Comparison of ENCODE assay signal across 12 cellular contexts in genomic region chr15:90212221-90213079, GRCh38. TPM values are rescaled to one million over a fixed set of nuclear protein-coding genes. Genes with fewer than 3 reads are reported as not detected.
A peak's percentile ranks its signal among the peaks of the same experiment; 100 is the strongest.
DNase-seq lines count a peak whose midpoint lies in the region; ATAC-seq, FAIRE-seq and TF ChIP-seq lines count a peak whose summit lies in the region.
"Had no signal": no experiment of that assay in that cellular context is flagged by ENCODE, and none has a peak within 500 bp of the region (broad histone marks: within the 10 kb centered on the region; RNA-seq: fewer than 3 reads in every experiment).

No MANE protein-coding gene starts in this region.

- no peak for TF ChIP-seq EP300 in gastroesophageal sphincter (IDR thresholded peaks at IDR 0.05)

- TF ChIP-seq CTCF in RWPE2 (IDR thresholded peaks at IDR 0.05; ENCODE audit: poor library complexity, severe bottlenecking): no peak
- TF ChIP-seq CTCF in gastroesophageal sphincter (IDR thresholded peaks at IDR 0.05): no peak
- TF ChIP-seq CTCF in uterus (IDR thresholded peaks at IDR 0.05): no peak

- peaks cover 91% of the 10 kb centered on the region for H3K36me3 ChIP-seq in RWPE2 (ENCODE audit: low read depth)
- peaks cover 0 to 54% of the 10 kb centered on the region in 2 donors for H3K36me3 ChIP-seq in gastroesophageal sphincter
- no peaks in the 10 kb centered on the region for H3K36me3 ChIP-seq in small intestine (ENCODE audit: control insufficient read depth in 2 of 2, insufficient read depth in 2 of 2, low read length in 2 of 2)
- no peaks in the 10 kb centered on the region for H3K36me3 ChIP-seq in uterus

- H3K27ac ChIP-seq in RWPE2 (ENCODE audit: poor library complexity, severe bottlenecking) (peak overlapping the region; percentile 98), gastroesophageal sphincter (peak overlapping the region in 3 of 4 donors; percentile 12 to 67 (median 46)), small intestine (ENCODE audit: low read depth in 1 of 2, low read length in 1 of 2) (peak overlapping the region; percentile 96 to 100), uterus (no peak overlapping the region)

- H3K27me3 ChIP-seq in RWPE2 (ENCODE audit: insufficient read depth, poor library complexity, severe bottlenecking) (no peaks in the 10 kb centered on the region), gastroesophageal sphincter (no peaks in the 10 kb centered on the region), small intestine (ENCODE audit: control insufficient read depth in 2 of 2, insufficient read depth in 2 of 2, low read length in 2 of 2) (no peaks in the 10 kb centered on the region), uterus (no peaks in the 10 kb centered on the region)

- peak; percentile 34 for DNase-seq in DMS79 treated with DMSO at 0.1 percent for 48 hours (lab: John Stamatoyannopoulos, UW)
- no peak for DNase-seq in RWPE2 (ENCODE audit: low spot score)
- DNase-seq in small intestine: peak; percentile 54
- DNase-seq in NCI-H1694 treated with DMSO at 0.1 percent for 48 hours (lab: John Stamatoyannopoulos, UW): no peak
- DNase-seq in uterus: no peak
- DNase-seq: CD4-positive, CD25-positive, alpha-beta regulatory T cell; NCI-H1694; T-helper 2 cell had no signal

- FAIRE-seq in small intestine (lab: Jason Lieb, UNC): no peak

- no peak for TF ChIP-seq POLR2A in gastroesophageal sphincter (IDR thresholded peaks at IDR 0.05)
- no peak for TF ChIP-seq POLR2A in uterus (IDR thresholded peaks at IDR 0.05)

- H3K4me3 ChIP-seq in RWPE2 (ENCODE audit: severe bottlenecking): no peak overlapping the region
- H3K4me3 ChIP-seq in gastroesophageal sphincter: no peak overlapping the region
- no peak overlapping the region for H3K4me3 ChIP-seq in small intestine (ENCODE audit: low read depth in 1 of 2, low read length in 2 of 2)
- H3K4me3 ChIP-seq in uterus: no peak overlapping the region

- intact Hi-C loops in uterus (cut with DNase I; ENCODE audit: low total_unique reads): no loop called here

- H3K4me1 ChIP-seq in RWPE2 (ENCODE audit: insufficient read depth, poor library complexity, severe bottlenecking) (peaks cover 54% of the 10 kb centered on the region), gastroesophageal sphincter (peaks cover 0 to 44% (median 15%) of the 10 kb centered on the region in 3 donors), small intestine (ENCODE audit: control insufficient read depth in 2 of 2, insufficient read depth in 1 of 2, low read depth in 1 of 2, low read length in 1 of 2) (peaks cover 8 to 9% of the 10 kb centered on the region in 2 donors), uterus (no peaks in the 10 kb centered on the region)

- WGBS in gastroesophageal sphincter (ENCODE audit: low coverage in 1 of 2), 2 donors: 58 to 89% methylated on average over 5 to 15 of the region's 35 CpGs
- WGBS in small intestine, 3 donors: 41 to 68% (median 52%) methylated on average over 31 to 35 of the region's 35 CpGs

- H3K9me3 ChIP-seq in RWPE2 (ENCODE audit: severe bottlenecking) (no peaks in the 10 kb centered on the region), gastroesophageal sphincter (no peaks in the 10 kb centered on the region), small intestine (ENCODE audit: control insufficient read depth, low read depth) (no peaks in the 10 kb centered on the region), uterus (no peaks in the 10 kb centered on the region)

- ATAC-seq in RWPE2 (ENCODE audit: low read depth): peak; percentile 13
- no peak for ATAC-seq in gastroesophageal sphincter
- ATAC-seq in GM21723 (IDR thresholded peaks at IDR 0.05; ENCODE audit: unreplicated experiment): no peak
- no peak for ATAC-seq in GM19395 (IDR thresholded peaks at IDR 0.05; ENCODE audit: unreplicated experiment)

RNA-seq across cellular contexts. Expression of gene SEMA4B, which starts 11.3 kb away (rescaled TPM):
- total RNA-seq in gastroesophageal sphincter (10 to 100 TPM; 18.7 to 44.9 (median 41.9) TPM), uterus (10 to 100 TPM in 3 of 4 donors, 1 to 10 TPM in 1; 6.7 to 50.1 (median 22.8) TPM)
- polyA plus RNA-seq in small intestine: 10 to 100 TPM; 26.2 to 37.9 (median 31.8) TPM

RNA-seq across cellular contexts. Expression of gene CIB1, which starts 21.3 kb away (rescaled TPM):
- total RNA-seq in gastroesophageal sphincter (10 to 100 TPM; 22.8 to 35.6 (median 25.5) TPM), uterus (10 to 100 TPM in 3 of 4 donors, 1 to 10 TPM in 1; 9.5 to 80.7 (median 49.2) TPM)
- polyA plus RNA-seq in small intestine: 100 to 1,000 TPM; 219 to 360 (median 356) TPM

RNA-seq across cellular contexts. Expression of gene GDPGP1, which starts 21.6 kb away (rescaled TPM):
- total RNA-seq in gastroesophageal sphincter (1 to 10 TPM; 2.0 to 8.9 (median 7.5) TPM), uterus (10 to 100 TPM in 1 of 4 donors, 1 to 10 TPM in 1, under 1 TPM in 2; under 0.01 to 15.0 (median 4.0) TPM)
- polyA plus RNA-seq in small intestine: 1 to 10 TPM; 4.9 to 7.5 (median 5.6) TPM

RNA-seq across cellular contexts. Expression of gene TTLL13, which starts 36.9 kb away (rescaled TPM):
- total RNA-seq in gastroesophageal sphincter (under 1 TPM in 1 of 4 donors, not detected in 3; 0.54 TPM), uterus (under 1 TPM in 1 of 4 donors, not detected in 3; 0.41 TPM)
- under 1 TPM in 2 of 3 donors, not detected in 1; 0.07 to 0.45 TPM for polyA plus RNA-seq in small intestine
- total RNA-seq: pulmonary artery endothelial cell had no signal

RNA-seq across cellular contexts. Expression of gene NGRN, which starts 53.0 kb away (rescaled TPM):
- 100 to 1,000 TPM; 127 to 182 (median 151) TPM for total RNA-seq in gastroesophageal sphincter
- polyA plus RNA-seq in small intestine: 10 to 100 TPM; 41.4 to 56.6 (median 43.2) TPM
- total RNA-seq in uterus: 100 to 1,000 TPM in 1 of 4 donors, 10 to 100 TPM in 3; 35.6 to 119 (median 69.4) TPM

Comparison
In these comparisons a context has a peak if more than half of its experiments do, and no peak if none do; other contexts are left out.
1. DNase-seq: peak in DMS79 treated with DMSO at 0.1 percent for 48 hours (single experiment) and small intestine (single experiment); none in RWPE2 (single experiment), NCI-H1694 treated with DMSO at 0.1 percent for 48 hours (single experiment) and uterus (0 of 2).
2. H3K27ac ChIP-seq: peak in RWPE2 (single experiment), gastroesophageal sphincter (3 of 4) and small intestine (2 of 2); none in uterus (0 of 2).